Comparison of ENCODE assay signal across 15 cellular contexts in the genomic region with DNA sequence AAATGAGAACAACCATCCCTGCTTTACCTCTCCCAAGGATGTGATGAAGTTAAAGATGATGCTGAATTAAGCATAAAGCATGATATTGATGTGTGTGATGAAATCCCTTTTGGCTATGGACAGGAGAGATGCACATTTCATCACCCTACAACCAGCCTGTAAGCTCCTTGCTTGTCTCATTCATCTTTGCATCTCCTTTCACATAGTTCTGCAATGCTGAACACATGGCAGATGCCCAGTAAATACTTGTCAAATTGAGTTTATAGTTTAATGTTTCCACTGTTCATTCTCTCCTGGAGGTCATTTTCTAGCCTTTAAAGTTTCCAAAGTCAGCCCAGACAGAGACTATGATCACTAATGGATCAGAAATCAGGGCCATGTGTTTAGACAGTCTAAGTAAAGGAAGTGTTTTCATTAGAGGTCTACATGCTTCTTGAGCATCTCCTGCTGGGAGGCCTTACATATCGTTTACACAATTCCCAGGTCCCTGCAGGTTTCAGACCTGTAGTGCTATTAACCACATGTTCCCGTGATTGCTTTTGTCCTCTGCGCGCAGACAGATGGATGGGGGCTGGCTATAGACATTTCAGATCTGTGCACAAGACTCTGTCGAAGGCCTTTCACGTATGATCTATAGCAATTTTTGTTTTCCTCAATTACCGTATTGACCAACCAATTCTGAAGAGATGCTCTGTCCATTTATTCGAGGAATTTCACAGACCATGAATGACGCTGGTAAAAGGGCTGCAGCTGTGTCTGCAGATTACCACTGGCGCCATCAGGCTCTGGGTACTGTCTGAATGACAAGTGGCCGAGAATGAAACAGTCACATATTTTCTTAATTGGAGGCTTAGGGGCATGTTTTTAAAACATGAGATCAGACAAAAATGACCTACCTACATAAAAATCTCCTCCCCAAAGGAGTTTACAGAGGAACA. TPM values are rescaled to one million over a fixed set of nuclear protein-coding genes. Genes with fewer than 3 reads are reported as not detected.
DNase-seq lines count a peak whose midpoint lies in the region; ATAC-seq and TF ChIP-seq lines count a peak whose summit lies in the region.
"Had no signal": no experiment of that assay in that cellular context is flagged by ENCODE, and none has a peak within 500 bp of the region (broad histone marks: within the 10 kb centered on the region; RNA-seq: fewer than 3 reads in every experiment).

No MANE protein-coding gene starts in this region.

- TF ChIP-seq CTCF in OCI-LY3 (IDR thresholded peaks at IDR 0.05; ENCODE audit: low read depth, low read length) = no peak

- no peaks in the 10 kb centered on the region for H3K79me2 ChIP-seq in OCI-LY3 (ENCODE audit: low read length)

- H3K4me3 ChIP-seq in OCI-LY3 (ENCODE audit: low read length) = no peak overlapping the region

- peaks cover 54% of the 10 kb centered on the region for H3K4me1 ChIP-seq in OCI-LY3 (ENCODE audit: low read length)

- H4K20me1 ChIP-seq in OCI-LY3 (ENCODE audit: insufficient read depth, low read length) = no peaks in the 10 kb centered on the region

- DNase-seq in EH (ENCODE audit: low read depth) (peak; percentile 9), NCI-H146 (lab: John Stamatoyannopoulos, UW) (peak; percentile 88), medulla oblongata (ENCODE audit: extremely low spot score) (peak; percentile 51), dermis blood vessel endothelial cell (no peak), DMS 273 treated with DMSO at 0.1 percent for 48 hours (lab: John Stamatoyannopoulos, UW) (no peak)
- DNase-seq: activated naive CD4-positive, alpha-beta T cell treated with anti-CD3 and anti-CD28 coated beads, Interleukin-2, amount 50 U/mL, for 16 hours; central memory CD4-positive, alpha-beta T cell; NCI-H1092 treated with DMSO at 0.1 percent for 48 hours; SIG-M5 had no signal

- peak overlapping the region; percentile 64; the same call in 1 of the 2 replicates for H3K4me2 ChIP-seq in OCI-LY3 (ENCODE audit: low read length)

- no peak overlapping the region for H3K9ac ChIP-seq in OCI-LY3 (ENCODE audit: low read length)

- no peak overlapping the region for H2AFZ ChIP-seq in OCI-LY3 (ENCODE audit: low read depth, low read length)

- no peak overlapping the region for H3K27ac ChIP-seq in OCI-LY3 (ENCODE audit: low read length)

- no peaks in the 10 kb centered on the region for H3K9me3 ChIP-seq in OCI-LY3 (ENCODE audit: insufficient read depth, low read length)

- no peak for ATAC-seq in GM18505 (IDR thresholded peaks at IDR 0.05; ENCODE audit: unreplicated experiment)
- no peak for ATAC-seq in GM18868 (IDR thresholded peaks at IDR 0.05; ENCODE audit: unreplicated experiment)
- ATAC-seq: HCT116 had no signal

- no peaks in the 10 kb centered on the region for H3K27me3 ChIP-seq in OCI-LY3 (ENCODE audit: low read depth, low read length)

- TF ChIP-seq POLR2A in GM18505 (IDR thresholded peaks at IDR 0.05; ENCODE audit: borderline replicate concordance, extremely low read depth, insufficient read depth, insufficient read length) = no peak

- no peaks in the 10 kb centered on the region for H3K36me3 ChIP-seq in OCI-LY3 (replicated peaks; ENCODE audit: low read depth, low read length)

RNA-seq across cellular contexts. Expression of a gene that starts 49.0 kb away (rescaled TPM):
- total RNA-seq in dermis blood vessel endothelial cell = 0.51 and 0.56 TPM in 2 replicates
- total RNA-seq: activated CD8-positive, alpha-beta memory T cell treated with anti-CD3 and anti-CD28 coated beads for 36 hours; kidney epithelial cell had no signal

Comparison
In these comparisons a context has a peak if more than half of its experiments do, and no peak if none do; other contexts are left out.
1. DNase-seq: peak in EH (single experiment), NCI-H146 (single experiment) and medulla oblongata (single experiment); none in dermis blood vessel endothelial cell (single experiment) and DMS 273 treated with DMSO at 0.1 percent for 48 hours (single experiment).